Comparison of ENCODE assay signal across 7 cellular contexts in the genomic region with DNA sequence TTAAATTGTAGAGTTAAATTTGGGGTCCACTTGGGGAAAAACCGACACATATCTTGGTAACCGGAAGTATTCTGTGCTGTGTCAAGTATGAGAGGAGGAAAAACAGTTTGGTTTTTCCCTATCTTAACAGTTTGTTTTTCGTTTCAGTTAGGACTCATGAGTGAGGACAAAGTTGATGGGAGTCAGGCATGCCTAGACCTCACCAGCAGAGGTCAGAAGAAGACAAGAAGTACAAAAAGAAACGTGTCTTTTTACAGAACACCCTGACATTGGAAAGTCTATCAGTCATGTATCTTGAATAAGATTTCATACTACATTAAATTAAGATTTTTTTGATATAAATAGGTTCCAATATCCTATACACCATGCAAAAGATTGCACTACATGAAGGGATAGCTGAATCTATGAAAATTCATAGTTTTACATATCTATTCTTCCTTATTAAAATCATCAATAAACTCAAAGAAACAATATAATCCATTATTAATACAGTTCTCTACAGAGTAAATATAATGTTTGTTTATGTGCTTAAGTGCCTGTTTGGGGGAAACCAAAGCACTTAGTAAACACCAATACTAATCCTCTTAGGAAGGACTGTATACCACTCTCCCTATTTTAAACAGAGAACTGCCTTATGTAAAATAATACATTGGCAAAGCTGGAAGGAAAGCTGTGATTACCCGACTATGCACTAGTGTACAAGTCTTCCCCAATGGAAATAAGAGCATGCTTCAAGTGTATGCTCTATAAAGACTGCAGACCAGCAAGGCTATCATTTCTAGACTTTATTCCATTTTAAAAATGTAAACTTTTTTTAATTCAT.
DNase-seq lines count a peak whose midpoint lies in the region; ATAC-seq lines count a peak whose summit lies in the region.

No MANE protein-coding gene starts in this region.

- DNase-seq in EL (peak; percentile 59), HPDE6-E6E7 (ENCODE audit: extremely low spot score) (peak; percentile 1), RKO (ENCODE audit: low spot score) (peak; percentile 85), astrocyte of the hippocampus (ENCODE audit: low read depth, low spot score) (peak; percentile 77), iPS-NIHi7 (ENCODE audit: extremely low spot score) (peak; percentile 51)
- peak; percentile 38 for DNase-seq in stimulated activated CD4-positive, alpha-beta T cell treated with anti-CD3 and anti-CD28 coated beads, Interleukin-2, amount 100 ng/mL, for 4 hours (ENCODE audit: low read depth)

- peak; percentile 39 for ATAC-seq in GM19468 (IDR thresholded peaks at IDR 0.05; ENCODE audit: extremely low read depth, unreplicated experiment)

Comparison
In these comparisons a context has a peak if more than half of its experiments do, and no peak if none do; other contexts are left out.
1. Peak in every context shown above with its lines: DNase-seq and ATAC-seq.
2. DNase-seq: peak in every context shown above with its lines; median percentile 85 in RKO; 77 in astrocyte of the hippocampus; 59 in EL; 51 in iPS-NIHi7; 38 in stimulated activated CD4-positive, alpha-beta T cell treated with anti-CD3 and anti-CD28 coated beads, Interleukin-2, amount 100 ng/mL, for 4 hours; 1 in HPDE6-E6E7.